ENCODE assay signal across 21 cellular contexts in the genomic region with DNA sequence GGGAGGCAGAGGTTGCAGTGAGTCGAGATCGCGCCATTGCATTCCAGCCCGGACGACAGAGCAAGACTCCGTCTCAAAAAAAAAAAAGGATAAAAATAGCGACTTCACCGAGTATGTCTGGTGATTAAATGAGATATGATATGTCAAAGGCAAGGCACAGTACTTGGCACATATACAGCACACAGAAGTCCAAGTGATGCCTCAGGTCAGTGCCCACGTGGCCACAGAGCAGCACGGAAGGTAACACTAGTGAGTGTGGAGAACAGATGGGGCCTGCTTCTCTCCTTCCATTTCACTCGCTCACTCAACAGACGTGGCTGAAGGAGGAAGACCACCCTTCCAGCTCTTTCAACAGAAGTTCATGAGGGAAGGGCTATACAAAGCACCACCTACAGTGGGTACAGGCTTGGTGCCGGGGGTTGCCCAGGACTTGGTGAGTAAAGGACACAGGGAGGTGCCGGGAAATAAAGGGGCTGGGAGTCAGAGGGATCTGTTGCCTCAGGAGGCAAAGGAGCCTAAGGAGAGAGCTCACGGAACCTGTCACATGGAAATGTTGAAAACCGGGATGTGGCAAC. TPM values are rescaled to one million over a fixed set of nuclear protein-coding genes. Genes with fewer than 3 reads are reported as not detected.
DNase-seq lines count a peak whose midpoint lies in the region; TF ChIP-seq lines count a peak whose summit lies in the region.
"Had no signal": no experiment of that assay in that cellular context is flagged by ENCODE, and none has a peak within 500 bp of the region (broad histone marks: within the 10 kb centered on the region; RNA-seq: fewer than 3 reads in every experiment).

No MANE protein-coding gene starts in this region.

- H3K36me3 Mint-ChIP-seq in progenitor cell of endocrine pancreas (ENCODE audit: insufficient read depth) (peaks cover 2% of the 10 kb centered on the region), type B pancreatic cell (peaks cover 3% of the 10 kb centered on the region)

- TF ChIP-seq CTCF in esophagus muscularis mucosa (IDR thresholded peaks at IDR 0.05) (no peak), progenitor cell of endocrine pancreas (IDR thresholded peaks at IDR 0.05; ENCODE audit: unreplicated experiment) (no peak), type B pancreatic cell (conservative IDR thresholded peaks at IDR 0.05) (no peak), hepatocyte (IDR thresholded peaks at IDR 0.05; ENCODE audit: poor library complexity) (no peak)

- no peak for TF ChIP-seq EP300 in esophagus muscularis mucosa (IDR thresholded peaks at IDR 0.05)

- H3K27me3 ChIP-seq in esophagus muscularis mucosa (no peaks in the 10 kb centered on the region), Karpas-422 (ENCODE audit: low read length) (no peaks in the 10 kb centered on the region), hepatocyte (no peaks in the 10 kb centered on the region)
- H3K27me3 ChIP-seq: gastrocnemius medialis had no signal

- no peaks in the 10 kb centered on the region for H3K27me3 Mint-ChIP-seq in progenitor cell of endocrine pancreas
- no peaks in the 10 kb centered on the region for H3K27me3 Mint-ChIP-seq in type B pancreatic cell
- H3K27me3 Mint-ChIP-seq: activated naive CD8-positive, alpha-beta T cell treated with anti-CD3 and anti-CD28 coated beads, Interleukin-2, amount 10 ng/mL, durations not matched to agents 7 days and 5 days; IgD-negative memory B cell had no signal

- H3K27ac Mint-ChIP-seq in progenitor cell of endocrine pancreas, result peak overlapping the region; percentile 85
- H3K27ac Mint-ChIP-seq in type B pancreatic cell, result peak overlapping the region; percentile 80
- H3K27ac Mint-ChIP-seq: activated naive CD8-positive, alpha-beta T cell treated with anti-CD3 and anti-CD28 coated beads, Interleukin-2, amount 10 ng/mL, durations not matched to agents 7 days and 5 days; activated T-helper 1 cell treated with anti-CD3 and anti-CD28 coated beads, Interleukin-12 subunit alpha, Interleukin-12 subunit beta, Interleukin-2, Interleukin-4 antibody, amounts not matched to agents 30 ng/mL and 10 ng/mL and 1 ng/mL, durations not matched to agents 14 hours and 24 hours and 36 hours; IgD-negative memory B cell had no signal

- H3K4me1 Mint-ChIP-seq in progenitor cell of endocrine pancreas (ENCODE audit: low read depth), result peaks cover 59% of the 10 kb centered on the region
- H3K4me1 Mint-ChIP-seq in type B pancreatic cell (ENCODE audit: unreplicated experiment), result peaks cover 58% of the 10 kb centered on the region

- WGBS in esophagus muscularis mucosa, result 61% methylated on average over 16 of the region's 16 CpGs
- 99% methylated on average over 16 of the region's 16 CpGs for WGBS in hepatocyte (ENCODE audit: low lambda C conversion rate, missing lambda C conversion rate)

- H3K4me3 ChIP-seq in esophagus muscularis mucosa, result peak overlapping the region; percentile 8 to 88 (median 52)
- H3K4me3 ChIP-seq in Karpas-422 (ENCODE audit: low read length), result no peak overlapping the region
- no peak overlapping the region for H3K4me3 ChIP-seq in hepatocyte
- H3K4me3 ChIP-seq: gastrocnemius medialis had no signal

- H3K36me3 ChIP-seq in esophagus muscularis mucosa (peaks cover 14 to 40% (median 27%) of the 10 kb centered on the region in 4 donors), Karpas-422 (ENCODE audit: insufficient read depth, low read length) (peaks cover 8% of the 10 kb centered on the region; the same call in 1 of the 2 replicates), hepatocyte (replicated peaks; ENCODE audit: insufficient read depth, low read depth) (no peaks in the 10 kb centered on the region)
- H3K36me3 ChIP-seq: gastrocnemius medialis had no signal

- H3K9me2 ChIP-seq in Karpas-422 (replicated peaks; ENCODE audit: insufficient read depth, low read length), result no peaks in the 10 kb centered on the region
- H3K9me2 ChIP-seq in hepatocyte (replicated peaks; ENCODE audit: insufficient read depth), result no peaks in the 10 kb centered on the region

- H3K4me1 ChIP-seq in esophagus muscularis mucosa, result peaks cover 94 to 100% (median 100%) of the 10 kb centered on the region in 4 donors
- H3K4me1 ChIP-seq in Karpas-422 (ENCODE audit: low read length), result no peaks in the 10 kb centered on the region
- H3K4me1 ChIP-seq in hepatocyte (ENCODE audit: insufficient read depth), result peaks cover 58% of the 10 kb centered on the region

- TF ChIP-seq POLR2A in esophagus muscularis mucosa (IDR thresholded peaks at IDR 0.05; ENCODE audit: low read depth), result no peak

- H3K4me3 Mint-ChIP-seq in progenitor cell of endocrine pancreas (ENCODE audit: low read depth) (no peak overlapping the region), type B pancreatic cell (no peak overlapping the region)
- H3K4me3 Mint-ChIP-seq: activated naive CD8-positive, alpha-beta T cell treated with anti-CD3 and anti-CD28 coated beads, Interleukin-2, amount 10 ng/mL, durations not matched to agents 7 days and 5 days; activated T-helper 1 cell treated with anti-CD3 and anti-CD28 coated beads, Interleukin-12 subunit alpha, Interleukin-12 subunit beta, Interleukin-2, Interleukin-4 antibody, amounts not matched to agents 30 ng/mL and 10 ng/mL and 1 ng/mL, durations not matched to agents 14 hours and 24 hours and 36 hours; IgD-negative memory B cell had no signal

- H3K9me3 ChIP-seq in esophagus muscularis mucosa (no peaks in the 10 kb centered on the region), Karpas-422 (ENCODE audit: low read length) (no peaks in the 10 kb centered on the region), hepatocyte (ENCODE audit: low read depth) (no peaks in the 10 kb centered on the region)
- H3K9me3 ChIP-seq: gastrocnemius medialis had no signal

- H3K79me2 ChIP-seq in Karpas-422 (ENCODE audit: low read length) (peaks cover 42% of the 10 kb centered on the region), hepatocyte (peaks cover 3% of the 10 kb centered on the region)

- H3K27ac ChIP-seq in angular gyrus (ENCODE audit: low read depth, low read length) (peak overlapping the region; percentile 96), esophagus muscularis mucosa (replicated peaks in 1 of 4) (peak overlapping the region; percentile 93 to 99 (median 97)), Karpas-422 (ENCODE audit: low read length) (no peak overlapping the region), hepatocyte (no peak overlapping the region)
- H3K27ac ChIP-seq: HL-60 had no signal

- H3K9me3 Mint-ChIP-seq in progenitor cell of endocrine pancreas (ENCODE audit: low read depth), result no peaks in the 10 kb centered on the region
- H3K9me3 Mint-ChIP-seq in type B pancreatic cell, result no peaks in the 10 kb centered on the region
- H3K9me3 Mint-ChIP-seq: activated T-helper 1 cell treated with anti-CD3 and anti-CD28 coated beads, Interleukin-12 subunit alpha, Interleukin-12 subunit beta, Interleukin-2, Interleukin-4 antibody, amounts not matched to agents 30 ng/mL and 10 ng/mL and 1 ng/mL, durations not matched to agents 14 hours and 24 hours and 36 hours; IgD-negative memory B cell had no signal

- H2AFZ ChIP-seq in Karpas-422 (ENCODE audit: low read length) (no peak overlapping the region), hepatocyte (no peak overlapping the region)

- no peak for DNase-seq in esophagus muscularis mucosa (ENCODE audit: extremely low spot score)
- no peak for DNase-seq in progenitor cell of endocrine pancreas (ENCODE audit: low spot score, unreplicated experiment)
- DNase-seq in type B pancreatic cell (ENCODE audit: extremely low spot score, unreplicated experiment), result no peak
- no peak for DNase-seq in NCI-H2171 treated with DMSO at 0.1 percent for 48 hours (lab: John Stamatoyannopoulos, UW)
- DNase-seq in Karpas-422, result no peak
- no peak for DNase-seq in hepatocyte (ENCODE audit: low spot score)
- DNase-seq: activated naive CD8-positive, alpha-beta T cell treated with anti-CD3 and anti-CD28 coated beads, Interleukin-2, amount 10 ng/mL, durations not matched to agents 7 days and 5 days; DMS79 treated with DMSO at 0.1 percent for 48 hours; gastrocnemius medialis; GOT3; left cardiac atrium; MM.1S; NCI-H1436 treated with DMSO at 0.1 percent for 48 hours; NCI-H2171; NCI-H526; retina; stimulated activated CD4-positive, alpha-beta T cell treated with anti-CD3 and anti-CD28 coated beads, Interleukin-12 subunit alpha, Interleukin-12 subunit beta, amount 100 ng/mL, for 4 hours had no signal

- H3K4me2 ChIP-seq in Karpas-422 (ENCODE audit: low read depth, low read length, poor library complexity, severe bottlenecking) (no peak overlapping the region), hepatocyte (no peak overlapping the region)

- no peak overlapping the region for H3K9ac ChIP-seq in Karpas-422 (ENCODE audit: low read length)

- intact Hi-C loops in esophagus muscularis mucosa (cut with DNase I), result no loop called here

- H4K20me1 ChIP-seq in Karpas-422 (ENCODE audit: insufficient read depth, low read depth, low read length) (0 out of 2 replicates have a peak, but pooled peaks cover 3% of the 10 kb centered on the region), hepatocyte (ENCODE audit: insufficient read depth, poor library complexity, severe bottlenecking) (no peaks in the 10 kb centered on the region)

RNA-seq across cellular contexts. Expression of a gene that starts 8.9 kb away (rescaled TPM):
- total RNA-seq in esophagus muscularis mucosa (1,000 to 10,000 TPM; 3,645 to 7,984 (median 5,321) TPM), progenitor cell of endocrine pancreas (19.4 and 23.2 TPM in 2 replicates), type B pancreatic cell (ENCODE audit: low replicate concordance) (7.3 and 139 TPM in 2 replicates), hepatocyte (76.0 and 101 TPM in 2 replicates)
- total RNA-seq in Karpas-422 (2014; rRNA removed; shearing (Covaris generic); ENCODE audit: low replicate concordance), result 39.8 and 51.8 TPM in 2 replicates
- polyA plus RNA-seq in hepatocyte, result 47.6 and 50.9 TPM in 2 replicates

RNA-seq across cellular contexts. Expression of a gene that starts 29.0 kb away (rescaled TPM):
- 100 to 1,000 TPM in 2 of 4 donors, 10 to 100 TPM in 2; 63.5 to 158 (median 106) TPM for total RNA-seq in esophagus muscularis mucosa
- total RNA-seq in progenitor cell of endocrine pancreas, result 21.2 and 31.3 TPM in 2 replicates
- 59.3 and 132 TPM in 2 replicates for total RNA-seq in type B pancreatic cell (ENCODE audit: low replicate concordance)
- not detected in 2 replicates for total RNA-seq in Karpas-422 (2014; rRNA removed; shearing (Covaris generic); ENCODE audit: low replicate concordance)
- 24.4 and 30.2 TPM in 2 replicates for total RNA-seq in hepatocyte
- 62.9 and 64.6 TPM in 2 replicates for polyA plus RNA-seq in hepatocyte

RNA-seq across cellular contexts. Expression of a gene that starts 40.9 kb away (rescaled TPM):
- total RNA-seq in esophagus muscularis mucosa, result 10 to 100 TPM; 12.9 to 35.5 (median 21.9) TPM
- total RNA-seq in progenitor cell of endocrine pancreas, result 53.4 and 55.2 TPM in 2 replicates
- 38.1 and 44.9 TPM in 2 replicates for total RNA-seq in type B pancreatic cell (ENCODE audit: low replicate concordance)
- total RNA-seq in Karpas-422 (2014; rRNA removed; shearing (Covaris generic); ENCODE audit: low replicate concordance), result 0.83 and 2.9 TPM in 2 replicates
- 15.0 and 15.2 TPM in 2 replicates for total RNA-seq in hepatocyte
- polyA plus RNA-seq in hepatocyte, result 18.3 and 18.8 TPM in 2 replicates

Comparison
In these comparisons a context has a peak if more than half of its experiments do, and no peak if none do; other contexts are left out.
1. H3K27ac ChIP-seq: peak in angular gyrus (single experiment) and esophagus muscularis mucosa (4 of 4); none in Karpas-422 (single experiment) and hepatocyte (single experiment).
2. H3K4me3 ChIP-seq: peak in esophagus muscularis mucosa (4 of 4); none in Karpas-422 (single experiment) and hepatocyte (single experiment).
3. RNA of a gene that starts 8.9 kb away (total RNA-seq): 3,645 to 7,984 TPM in esophagus muscularis mucosa; 76.0 to 101 TPM in hepatocyte, 39.8 to 51.8 TPM in Karpas-422, 19.4 to 23.2 TPM in progenitor cell of endocrine pancreas and 7.3 to 139 TPM in type B pancreatic cell; every median in the first group is over 10 times any median in the second.
4. RNA of a gene that starts 29.0 kb away (total RNA-seq): 63.5 to 158 TPM in esophagus muscularis mucosa, 59.3 to 132 TPM in type B pancreatic cell, 24.4 to 30.2 TPM in hepatocyte and 21.2 to 31.3 TPM in progenitor cell of endocrine pancreas; not detected in Karpas-422; every median in the first group is over 10 times any median in the second.